8 cellular contexts compared by ENCODE assay signal in the genomic region with DNA sequence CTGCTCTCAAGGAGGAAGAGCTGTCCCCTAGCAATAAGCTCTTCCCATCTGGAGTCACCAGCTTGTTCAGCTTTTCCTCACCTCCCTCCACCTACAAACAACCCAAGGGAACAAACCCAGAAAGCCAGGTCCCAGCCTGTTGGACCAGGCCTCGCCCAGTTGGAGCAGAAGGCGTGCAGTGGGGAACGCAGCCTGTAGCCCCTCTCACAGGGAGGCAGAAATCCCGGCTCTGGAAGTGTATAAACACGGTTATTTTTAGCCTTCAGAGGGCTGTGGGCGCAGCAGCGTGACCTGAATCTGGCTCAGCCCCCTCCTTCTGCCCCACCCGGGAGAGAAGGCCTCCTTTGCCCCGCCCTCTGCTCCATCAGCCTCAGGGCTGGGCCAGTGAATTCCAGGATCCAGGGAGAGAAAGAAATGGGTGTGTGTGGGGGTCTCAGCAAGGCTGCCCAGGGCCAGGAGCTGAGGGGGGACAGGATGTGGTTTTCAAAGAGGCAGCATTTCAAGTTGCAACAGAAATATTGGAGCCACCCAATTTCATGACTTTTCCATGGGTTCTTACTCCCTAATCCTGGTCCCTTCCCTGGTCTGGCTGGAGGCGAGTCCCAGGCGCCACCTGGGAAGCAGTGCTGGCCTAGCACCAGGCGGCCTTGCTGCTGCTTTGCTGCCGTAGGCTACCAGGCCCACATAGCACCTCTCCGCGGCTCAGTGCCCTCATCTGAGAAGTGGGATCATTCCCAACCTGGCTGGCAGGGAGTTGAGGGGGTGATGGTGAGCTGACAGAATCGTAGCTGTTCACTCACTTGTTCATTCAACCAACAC. TPM values are rescaled to one million over a fixed set of nuclear protein-coding genes. Genes with fewer than 3 reads are reported as not detected.
DNase-seq lines count a peak whose midpoint lies in the region; ATAC-seq and TF ChIP-seq lines count a peak whose summit lies in the region.

No MANE protein-coding gene starts in this region.

- H3K9me3 ChIP-seq in Loucy (ENCODE audit: insufficient read depth, low read depth, low read length): no peaks in the 10 kb centered on the region
- no peaks in the 10 kb centered on the region for H3K9me3 ChIP-seq in testis

- no peaks in the 10 kb centered on the region for H3K9me2 ChIP-seq in Loucy (replicated peaks; ENCODE audit: low read depth, low read length)

- peaks cover 67% of the 10 kb centered on the region for H3K4me1 ChIP-seq in Loucy (ENCODE audit: insufficient read depth, low read length, poor library complexity, severe bottlenecking)
- H3K4me1 ChIP-seq in testis: peaks cover 44% of the 10 kb centered on the region

- H3K27ac ChIP-seq in testis: peak overlapping the region; percentile 59 to 63

- peak overlapping the region; percentile 22 for H3K9ac ChIP-seq in Loucy (ENCODE audit: low read depth, low read length, poor library complexity, severe bottlenecking)

- no TSS peak for BruUV-seq in MCF 10A (replicated peaks; lab: Mats Ljungman, UMichigan)

- peak overlapping the region; percentile 64 for H3K27ac Mint-ChIP-seq in MCF 10A (ENCODE audit: low read depth, unreplicated experiment)
- H3K27ac Mint-ChIP-seq in T-helper 2 cell treated with Interferon-gamma antibody and Interleukin-4, amounts not matched to agents 5 μg/mL and 100 μg/mL, for 36 hours: no peak overlapping the region

- no peak for TF ChIP-seq CTCF in Loucy (conservative IDR thresholded peaks at IDR 0.05; ENCODE audit: low read length)
- no peak for TF ChIP-seq CTCF in MCF 10A (IDR thresholded peaks at IDR 0.05; ENCODE audit: unreplicated experiment)
- TF ChIP-seq CTCF in testis (IDR thresholded peaks at IDR 0.05): no peak

- POLR2A ChIA-PET in MCF 10A (lab: Yijun Ruan, JAX): interaction anchor here (1.4 kb wide), 1 partner anchor 18 kb away, joined by 3 read pairs; no protein-coding TSS in a partner anchor

- no peaks in the 10 kb centered on the region for H3K27me3 Mint-ChIP-seq in MCF 10A (ENCODE audit: insufficient read depth, unreplicated experiment)
- H3K27me3 Mint-ChIP-seq in T-helper 2 cell treated with Interferon-gamma antibody and Interleukin-4, amounts not matched to agents 5 μg/mL and 100 μg/mL, for 36 hours (ENCODE audit: low read depth): no peaks in the 10 kb centered on the region

- H3K79me2 ChIP-seq in Loucy (ENCODE audit: insufficient read depth, low read length): peaks cover 100% of the 10 kb centered on the region

- intact Hi-C loops in MCF 10A (cut with micrococcal nuclease): no loop called here
- intact Hi-C loops in testis (cut with DNase I; ENCODE audit: low total_unique reads): no loop called here

- DNase-seq in MCF 10A (ENCODE audit: unreplicated experiment) (peak; percentile 47), left kidney (ENCODE audit: low read depth, low spot score) (peak; percentile 95), testis (peak; percentile 78), SHP77 treated with DMSO at 0.1 percent for 48 hours (lab: John Stamatoyannopoulos, UW) (no peak), NK-92 (lab: John Stamatoyannopoulos, UW; ENCODE audit: unreplicated experiment) (no peak)
- DNase-seq in T-helper 2 cell treated with Interferon-gamma antibody and Interleukin-4, amounts not matched to agents 5 μg/mL and 100 μg/mL, for 36 hours (ENCODE audit: low spot score): no peak

- peak overlapping the region; percentile 45 for H3K4me3 ChIP-seq in Loucy (ENCODE audit: low read length, poor library complexity, severe bottlenecking)
- no peak overlapping the region for H3K4me3 ChIP-seq in testis

- peaks cover 39% of the 10 kb centered on the region for H3K4me1 Mint-ChIP-seq in MCF 10A (ENCODE audit: insufficient read depth, unreplicated experiment)
- peaks cover 12% of the 10 kb centered on the region for H3K4me1 Mint-ChIP-seq in T-helper 2 cell treated with Interferon-gamma antibody and Interleukin-4, amounts not matched to agents 5 μg/mL and 100 μg/mL, for 36 hours (ENCODE audit: low read depth)

- no peak overlapping the region for H3K4me3 Mint-ChIP-seq in MCF 10A (ENCODE audit: unreplicated experiment)
- no peak overlapping the region for H3K4me3 Mint-ChIP-seq in T-helper 2 cell treated with Interferon-gamma antibody and Interleukin-4, amounts not matched to agents 5 μg/mL and 100 μg/mL, for 36 hours

- H3K4me2 ChIP-seq in Loucy (ENCODE audit: low read depth, low read length, poor library complexity, severe bottlenecking): peak overlapping the region; percentile 74

- H3K36me3 Mint-ChIP-seq in MCF 10A (ENCODE audit: insufficient read depth, unreplicated experiment): no peaks in the 10 kb centered on the region
- no peaks in the 10 kb centered on the region for H3K36me3 Mint-ChIP-seq in T-helper 2 cell treated with Interferon-gamma antibody and Interleukin-4, amounts not matched to agents 5 μg/mL and 100 μg/mL, for 36 hours (ENCODE audit: low read depth)

- H3F3A ChIP-seq in Loucy (ENCODE audit: low read depth): no peaks in the 10 kb centered on the region

- WGBS in testis, 2 donors: 35 to 67% methylated on average over 12 to 16 of the region's 16 CpGs

- H4K20me1 ChIP-seq in Loucy (ENCODE audit: insufficient read depth, low read length, poor library complexity, severe bottlenecking): peaks cover 97% of the 10 kb centered on the region

- H3K36me3 ChIP-seq in Loucy (ENCODE audit: insufficient read depth, low read length) (peaks cover 13% of the 10 kb centered on the region; the same call in 1 of the 2 replicates), testis (ENCODE audit: low read depth, missing control alignments) (no peaks in the 10 kb centered on the region)

- ATAC-seq in GM19351 (IDR thresholded peaks at IDR 0.05; ENCODE audit: unreplicated experiment): no peak

- no peaks in the 10 kb centered on the region for H3K27me3 ChIP-seq in Loucy (ENCODE audit: insufficient read depth, low read length, poor library complexity, severe bottlenecking)
- H3K27me3 ChIP-seq in testis: no peaks in the 10 kb centered on the region

- H3K9me3 Mint-ChIP-seq in MCF 10A (ENCODE audit: unreplicated experiment): no peaks in the 10 kb centered on the region
- H3K9me3 Mint-ChIP-seq in T-helper 2 cell treated with Interferon-gamma antibody and Interleukin-4, amounts not matched to agents 5 μg/mL and 100 μg/mL, for 36 hours: no peaks in the 10 kb centered on the region

- no peak for TF ChIP-seq POLR2A in testis (IDR thresholded peaks at IDR 0.05)

- no peak overlapping the region for H2AFZ ChIP-seq in Loucy (ENCODE audit: low read length)

- CTCF ChIA-PET in MCF 10A (lab: Yijun Ruan, JAX): interaction anchor here (0.6 to 1.1 kb wide), 5 partner anchors 10 to 1410 kb away, joined by 3 to 4 read pairs (median 3); no protein-coding TSS in a partner anchor

RNA-seq across cellular contexts. Expression of a gene that starts 33.5 kb away (rescaled TPM):
- total RNA-seq in MCF 10A (2022) (15.5 and 20.3 TPM in 2 replicates), testis (10 to 100 TPM; 18.8 to 22.0 TPM)
- 15.2 TPM for polyA plus RNA-seq in testis (ENCODE audit: insufficient read depth, low read depth, low replicate concordance)

Comparison
In these comparisons a context has a peak if more than half of its experiments do, and no peak if none do; other contexts are left out.
1. DNase-seq: peak in MCF 10A (single experiment), left kidney (single experiment) and testis (single experiment); none in T-helper 2 cell treated with Interferon-gamma antibody and Interleukin-4, amounts not matched to agents 5 μg/mL and 100 μg/mL, for 36 hours (single experiment), SHP77 treated with DMSO at 0.1 percent for 48 hours (single experiment) and NK-92 (single experiment).